Comparison of ENCODE assay signal across 1 cellular context in the genomic region with DNA sequence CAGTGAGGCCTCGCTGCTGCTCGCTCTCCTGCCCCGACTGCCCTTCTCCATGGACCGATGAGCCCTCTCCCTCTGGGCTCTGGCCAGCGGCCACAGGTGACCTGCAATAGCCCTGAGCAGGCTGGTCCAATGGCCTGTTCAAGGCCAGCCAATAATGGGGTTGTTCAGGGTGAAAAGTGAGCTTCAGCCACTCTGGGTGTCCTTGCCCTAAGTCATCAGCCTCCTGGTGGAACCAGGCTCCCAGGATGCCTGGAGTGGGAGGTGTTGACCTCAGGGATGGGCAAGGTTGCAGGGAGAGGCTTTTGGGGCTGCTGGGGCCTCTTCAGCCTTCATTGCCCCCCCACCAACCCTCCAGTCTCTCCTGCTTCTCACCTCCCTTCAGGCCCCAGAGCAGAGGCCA.
TF ChIP-seq lines count a peak whose summit lies in the region.

No MANE protein-coding gene starts in this region.

TF ChIP-seq in HepG2, 621 proteins besides CTCF, POLR2A, EP300 and RAD21 (continued from another document):
- TF ChIP-seq, protein P1, sequence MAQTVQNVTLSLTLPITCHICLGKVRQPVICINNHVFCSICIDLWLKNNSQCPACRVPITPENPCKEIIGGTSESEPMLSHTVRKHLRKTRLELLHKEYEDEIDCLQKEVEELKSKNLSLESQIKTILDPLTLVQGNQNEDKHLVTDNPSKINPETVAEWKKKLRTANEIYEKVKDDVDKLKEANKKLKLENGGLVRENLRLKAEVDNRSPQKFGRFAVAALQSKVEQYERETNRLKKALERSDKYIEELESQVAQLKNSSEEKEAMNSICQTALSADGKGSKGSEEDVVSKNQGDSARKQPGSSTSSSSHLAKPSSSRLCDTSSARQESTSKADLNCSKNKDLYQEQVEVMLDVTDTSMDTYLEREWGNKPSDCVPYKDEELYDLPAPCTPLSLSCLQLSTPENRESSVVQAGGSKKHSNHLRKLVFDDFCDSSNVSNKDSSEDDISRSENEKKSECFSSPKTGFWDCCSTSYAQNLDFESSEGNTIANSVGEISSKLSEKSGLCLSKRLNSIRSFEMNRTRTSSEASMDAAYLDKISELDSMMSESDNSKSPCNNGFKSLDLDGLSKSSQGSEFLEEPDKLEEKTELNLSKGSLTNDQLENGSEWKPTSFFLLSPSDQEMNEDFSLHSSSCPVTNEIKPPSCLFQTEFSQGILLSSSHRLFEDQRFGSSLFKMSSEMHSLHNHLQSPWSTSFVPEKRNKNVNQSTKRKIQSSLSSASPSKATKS (CRISPR knock-in tag; IDR thresholded peaks at IDR 0.05): no peak
- TF ChIP-seq GFI1 (CRISPR knock-in tag; IDR thresholded peaks at IDR 0.05; ENCODE audit: borderline replicate concordance): no peak
- TF ChIP-seq, protein P2, sequence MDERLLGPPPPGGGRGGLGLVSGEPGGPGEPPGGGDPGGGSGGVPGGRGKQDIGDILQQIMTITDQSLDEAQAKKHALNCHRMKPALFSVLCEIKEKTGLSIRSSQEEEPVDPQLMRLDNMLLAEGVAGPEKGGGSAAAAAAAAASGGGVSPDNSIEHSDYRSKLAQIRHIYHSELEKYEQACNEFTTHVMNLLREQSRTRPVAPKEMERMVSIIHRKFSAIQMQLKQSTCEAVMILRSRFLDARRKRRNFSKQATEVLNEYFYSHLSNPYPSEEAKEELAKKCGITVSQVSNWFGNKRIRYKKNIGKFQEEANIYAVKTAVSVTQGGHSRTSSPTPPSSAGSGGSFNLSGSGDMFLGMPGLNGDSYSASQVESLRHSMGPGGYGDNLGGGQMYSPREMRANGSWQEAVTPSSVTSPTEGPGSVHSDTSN (CRISPR knock-in tag; IDR thresholded peaks at IDR 0.05): no peak
- TF ChIP-seq, protein P3, sequence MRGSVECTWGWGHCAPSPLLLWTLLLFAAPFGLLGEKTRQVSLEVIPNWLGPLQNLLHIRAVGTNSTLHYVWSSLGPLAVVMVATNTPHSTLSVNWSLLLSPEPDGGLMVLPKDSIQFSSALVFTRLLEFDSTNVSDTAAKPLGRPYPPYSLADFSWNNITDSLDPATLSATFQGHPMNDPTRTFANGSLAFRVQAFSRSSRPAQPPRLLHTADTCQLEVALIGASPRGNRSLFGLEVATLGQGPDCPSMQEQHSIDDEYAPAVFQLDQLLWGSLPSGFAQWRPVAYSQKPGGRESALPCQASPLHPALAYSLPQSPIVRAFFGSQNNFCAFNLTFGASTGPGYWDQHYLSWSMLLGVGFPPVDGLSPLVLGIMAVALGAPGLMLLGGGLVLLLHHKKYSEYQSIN (CRISPR knock-in tag; IDR thresholded peaks at IDR 0.05; ENCODE audit: borderline replicate concordance): no peak
- TF ChIP-seq ZFP36L1 (CRISPR knock-in tag; IDR thresholded peaks at IDR 0.05): no peak
- no peak for TF ChIP-seq SOX13 (IDR thresholded peaks at IDR 0.05)
- TF ChIP-seq SOX13 (CRISPR knock-in tag; conservative IDR thresholded peaks at IDR 0.05 in 1 of 2, IDR thresholded peaks at IDR 0.05 in 1 of 2): peak in 1 of 2 experiments; percentile 6; a peak in 1 of 4 replicates
- TF ChIP-seq ZNF432 (CRISPR knock-in tag; IDR thresholded peaks at IDR 0.05; ENCODE audit: borderline replicate concordance): no peak
- TF ChIP-seq HNRNPUL1 (IDR thresholded peaks at IDR 0.05; ENCODE audit: low read depth, low read length): no peak
- 0 out of 2 replicates have a peak, but pooled peaks have one; percentile 30 for TF ChIP-seq MXD4 (CRISPR knock-in tag; IDR thresholded peaks at IDR 0.05)
- peak; percentile 50; the same call in 1 of the 2 replicates for TF ChIP-seq BCL6 (CRISPR knock-in tag; IDR thresholded peaks at IDR 0.05)
- TF ChIP-seq XBP1 (CRISPR knock-in tag; IDR thresholded peaks at IDR 0.05): no peak
- 0 out of 2 replicates have a peak, but pooled peaks have one; percentile 76 for TF ChIP-seq ZNF296 (CRISPR knock-in tag; conservative IDR thresholded peaks at IDR 0.05)
- peak; percentile 42; the same call in 1 of the 2 replicates for TF ChIP-seq TARDBP (CRISPR knock-in tag; IDR thresholded peaks at IDR 0.05)
TF ChIP-seq in HepG2: peak in this region for 38.
